Comparison of ENCODE assay signal across 1 cellular context in genomic region chr3:42028474-42028873, GRCh38.
TF ChIP-seq lines count a peak whose summit lies in the region.

No MANE protein-coding gene starts in this region.

TF ChIP-seq in GM23338, 12 proteins besides CTCF, POLR2A, EP300 and RAD21 (continued from another document):
- TF ChIP-seq, protein P1, sequence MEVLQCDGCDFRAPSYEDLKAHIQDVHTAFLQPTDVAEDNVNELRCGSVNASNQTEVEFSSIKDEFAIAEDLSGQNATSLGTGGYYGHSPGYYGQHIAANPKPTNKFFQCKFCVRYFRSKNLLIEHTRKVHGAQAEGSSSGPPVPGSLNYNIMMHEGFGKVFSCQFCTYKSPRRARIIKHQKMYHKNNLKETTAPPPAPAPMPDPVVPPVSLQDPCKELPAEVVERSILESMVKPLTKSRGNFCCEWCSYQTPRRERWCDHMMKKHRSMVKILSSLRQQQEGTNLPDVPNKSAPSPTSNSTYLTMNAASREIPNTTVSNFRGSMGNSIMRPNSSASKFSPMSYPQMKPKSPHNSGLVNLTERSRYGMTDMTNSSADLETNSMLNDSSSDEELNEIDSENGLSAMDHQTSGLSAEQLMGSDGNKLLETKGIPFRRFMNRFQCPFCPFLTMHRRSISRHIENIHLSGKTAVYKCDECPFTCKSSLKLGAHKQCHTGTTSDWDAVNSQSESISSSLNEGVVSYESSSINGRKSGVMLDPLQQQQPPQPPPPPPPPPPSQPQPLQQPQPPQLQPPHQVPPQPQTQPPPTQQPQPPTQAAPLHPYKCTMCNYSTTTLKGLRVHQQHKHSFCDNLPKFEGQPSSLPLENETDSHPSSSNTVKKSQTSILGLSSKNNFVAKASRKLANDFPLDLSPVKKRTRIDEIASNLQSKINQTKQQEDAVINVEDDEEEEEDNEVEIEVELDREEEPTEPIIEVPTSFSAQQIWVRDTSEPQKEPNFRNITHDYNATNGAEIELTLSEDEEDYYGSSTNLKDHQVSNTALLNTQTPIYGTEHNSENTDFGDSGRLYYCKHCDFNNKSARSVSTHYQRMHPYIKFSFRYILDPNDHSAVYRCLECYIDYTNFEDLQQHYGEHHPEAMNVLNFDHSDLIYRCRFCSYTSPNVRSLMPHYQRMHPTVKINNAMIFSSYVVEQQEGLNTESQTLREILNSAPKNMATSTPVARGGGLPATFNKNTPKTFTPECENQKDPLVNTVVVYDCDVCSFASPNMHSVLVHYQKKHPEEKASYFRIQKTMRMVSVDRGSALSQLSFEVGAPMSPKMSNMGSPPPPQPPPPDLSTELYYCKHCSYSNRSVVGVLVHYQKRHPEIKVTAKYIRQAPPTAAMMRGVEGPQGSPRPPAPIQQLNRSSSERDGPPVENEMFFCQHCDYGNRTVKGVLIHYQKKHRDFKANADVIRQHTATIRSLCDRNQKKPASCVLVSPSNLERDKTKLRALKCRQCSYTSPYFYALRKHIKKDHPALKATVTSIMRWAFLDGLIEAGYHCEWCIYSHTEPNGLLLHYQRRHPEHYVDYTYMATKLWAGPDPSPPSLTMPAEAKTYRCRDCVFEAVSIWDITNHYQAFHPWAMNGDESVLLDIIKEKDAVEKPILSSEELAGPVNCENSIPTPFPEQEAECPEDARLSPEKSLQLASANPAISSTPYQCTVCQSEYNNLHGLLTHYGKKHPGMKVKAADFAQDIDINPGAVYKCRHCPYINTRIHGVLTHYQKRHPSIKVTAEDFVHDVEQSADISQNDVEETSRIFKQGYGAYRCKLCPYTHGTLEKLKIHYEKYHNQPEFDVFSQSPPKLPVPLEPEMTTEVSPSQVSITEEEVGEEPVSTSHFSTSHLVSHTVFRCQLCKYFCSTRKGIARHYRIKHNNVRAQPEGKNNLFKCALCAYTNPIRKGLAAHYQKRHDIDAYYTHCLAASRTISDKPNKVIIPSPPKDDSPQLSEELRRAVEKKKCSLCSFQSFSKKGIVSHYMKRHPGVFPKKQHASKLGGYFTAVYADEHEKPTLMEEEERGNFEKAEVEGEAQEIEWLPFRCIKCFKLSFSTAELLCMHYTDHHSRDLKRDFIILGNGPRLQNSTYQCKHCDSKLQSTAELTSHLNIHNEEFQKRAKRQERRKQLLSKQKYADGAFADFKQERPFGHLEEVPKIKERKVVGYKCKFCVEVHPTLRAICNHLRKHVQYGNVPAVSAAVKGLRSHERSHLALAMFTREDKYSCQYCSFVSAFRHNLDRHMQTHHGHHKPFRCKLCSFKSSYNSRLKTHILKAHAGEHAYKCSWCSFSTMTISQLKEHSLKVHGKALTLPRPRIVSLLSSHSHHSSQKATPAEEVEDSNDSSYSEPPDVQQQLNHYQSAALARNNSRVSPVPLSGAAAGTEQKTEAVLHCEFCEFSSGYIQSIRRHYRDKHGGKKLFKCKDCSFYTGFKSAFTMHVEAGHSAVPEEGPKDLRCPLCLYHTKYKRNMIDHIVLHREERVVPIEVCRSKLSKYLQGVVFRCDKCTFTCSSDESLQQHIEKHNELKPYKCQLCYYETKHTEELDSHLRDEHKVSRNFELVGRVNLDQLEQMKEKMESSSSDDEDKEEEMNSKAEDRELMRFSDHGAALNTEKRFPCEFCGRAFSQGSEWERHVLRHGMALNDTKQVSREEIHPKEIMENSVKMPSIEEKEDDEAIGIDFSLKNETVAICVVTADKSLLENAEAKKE (CRISPR knock-in tag; IDR thresholded peaks at IDR 0.05): no peak
